Comparison of ENCODE assay signal across 8 cellular contexts in the genomic region with DNA sequence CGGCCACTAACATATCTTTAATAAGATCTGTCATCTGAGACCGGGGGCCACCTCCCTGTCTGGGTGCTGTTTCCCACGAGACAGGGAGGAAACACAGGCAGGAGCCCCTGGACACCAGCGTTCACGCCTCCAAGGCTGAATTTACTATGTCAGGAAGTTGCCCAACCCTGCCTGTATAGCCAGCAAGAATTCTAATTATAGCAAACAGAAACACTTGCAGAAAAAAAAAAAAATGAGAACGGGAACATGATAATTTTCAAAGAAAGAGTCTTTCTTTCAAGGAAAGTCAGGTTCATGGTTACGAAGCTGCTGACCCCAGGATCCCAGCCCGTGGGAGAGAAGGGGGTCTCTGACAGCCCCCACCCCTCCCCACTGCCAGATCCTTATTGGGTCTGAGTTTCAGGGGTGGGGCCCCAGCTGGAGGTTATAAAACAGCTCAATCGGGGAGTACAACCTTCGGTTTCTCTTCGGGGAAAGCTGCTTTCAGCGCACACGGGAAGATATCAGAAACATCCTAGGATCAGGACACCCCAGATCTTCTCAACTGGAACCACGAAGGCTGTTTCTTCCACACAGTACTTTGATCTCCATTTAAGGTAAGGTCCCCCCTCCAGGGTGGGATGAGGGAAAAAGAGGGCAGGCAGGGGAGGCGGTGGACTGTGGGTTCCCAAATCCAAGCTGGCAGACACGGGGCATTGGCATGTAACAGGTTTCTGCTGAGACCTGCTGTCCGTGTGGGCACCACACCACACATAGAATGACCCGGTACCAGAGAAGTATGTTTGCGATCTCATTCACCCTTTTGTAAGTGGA. TPM values are rescaled to one million over a fixed set of nuclear protein-coding genes. Genes with fewer than 3 reads are reported as not detected.
DNase-seq lines count a peak whose midpoint lies in the region; ATAC-seq and TF ChIP-seq lines count a peak whose summit lies in the region.

A gene (plus strand): TSS at position 455 of the 813 bp plus-strand sequence. CDS start 4,981 bp downstream, outside the sequence.

- DNase-seq in AG09309 (ENCODE audit: low read depth) (no peak), brain microvascular endothelial cell (peak; percentile 8), mesothelial cell of epicardium (ENCODE audit: low spot score in 2 of 2, unreplicated experiment in 2 of 2) (no peak), upper lobe of right lung (no peak), NCI-H526 treated with DMSO at 0.1 percent for 48 hours (lab: John Stamatoyannopoulos, UW) (no peak)

- peak; percentile 68 for TF ChIP-seq POLR2A in GM19099 (IDR thresholded peaks at IDR 0.05; ENCODE audit: extremely low read depth, insufficient read length, low read depth)

- H3K27me3 ChIP-seq in brain microvascular endothelial cell (replicated peaks) = no peaks in the 10 kb centered on the region
- H3K27me3 ChIP-seq in upper lobe of right lung = no peaks in the 10 kb centered on the region

- H3K36me3 Mint-ChIP-seq in IgD-negative memory B cell = peaks cover 2% of the 10 kb centered on the region
- no peaks in the 10 kb centered on the region for H3K36me3 Mint-ChIP-seq in mesothelial cell of epicardium

- H3K4me1 Mint-ChIP-seq in IgD-negative memory B cell = peaks cover 4 to 16% (median 7%) of the 10 kb centered on the region in 3 donors
- no peaks in the 10 kb centered on the region for H3K4me1 Mint-ChIP-seq in mesothelial cell of epicardium

- H3K27ac ChIP-seq in brain microvascular endothelial cell (no peak within 1 kb of the TSS), upper lobe of right lung (peak within 1 kb of the TSS; percentile 49)

- ATAC-seq in upper lobe of right lung (peak; percentile 72), HG03521 (IDR thresholded peaks at IDR 0.05; ENCODE audit: unreplicated experiment) (no peak)

- intact Hi-C loops in upper lobe of right lung (cut with DNase I) = no loop called here

- in situ Hi-C loops in brain microvascular endothelial cell (cut with HindIII; ENCODE audit: low pct_ligation_motif_present, low sequenced_read_pairs) = no loop called here

- H3K4me1 ChIP-seq in upper lobe of right lung = peaks cover 4% of the 10 kb centered on the region

- H3K27ac Mint-ChIP-seq in IgD-negative memory B cell (peak within 1 kb of the TSS in 2 of 3 donors; percentile 62 to 84), mesothelial cell of epicardium (peak within 1 kb of the TSS; percentile 23)

- no peaks in the 10 kb centered on the region for H3K9me3 ChIP-seq in upper lobe of right lung

- no peaks in the 10 kb centered on the region for H3K36me3 ChIP-seq in brain microvascular endothelial cell (replicated peaks)
- no peaks in the 10 kb centered on the region for H3K36me3 ChIP-seq in upper lobe of right lung

- peak within 1 kb of the TSS; percentile 73 to 91 (median 83) for H3K4me3 Mint-ChIP-seq in IgD-negative memory B cell
- peak within 1 kb of the TSS; percentile 28 for H3K4me3 Mint-ChIP-seq in mesothelial cell of epicardium

- peak within 1 kb of the TSS; percentile 33 for H3K4me3 ChIP-seq in AG09309 (ENCODE audit: control insufficient read depth, low read depth, low read length)
- H3K4me3 ChIP-seq in brain microvascular endothelial cell (ENCODE audit: low read depth, low read length) = no peak within 1 kb of the TSS
- H3K4me3 ChIP-seq in upper lobe of right lung = peak within 1 kb of the TSS; percentile 54

- H3K27me3 Mint-ChIP-seq in IgD-negative memory B cell = peaks cover 19% of the 10 kb centered on the region
- H3K27me3 Mint-ChIP-seq in mesothelial cell of epicardium (ENCODE audit: low read depth) = no peaks in the 10 kb centered on the region

- H3K9me3 Mint-ChIP-seq in IgD-negative memory B cell = peaks cover 0 to 4% (median 3%) of the 10 kb centered on the region in 3 donors
- H3K9me3 Mint-ChIP-seq in mesothelial cell of epicardium = peaks cover 2% of the 10 kb centered on the region

- TF ChIP-seq CTCF in AG09309 (IDR thresholded peaks at IDR 0.05; ENCODE audit: control insufficient read depth, insufficient read depth, low read depth, low read length, missing control alignments) = no peak
- TF ChIP-seq CTCF in brain microvascular endothelial cell (IDR thresholded peaks at IDR 0.05; ENCODE audit: low read depth, low read length, missing control alignments) = no peak
- TF ChIP-seq CTCF in mesothelial cell of epicardium (IDR thresholded peaks at IDR 0.05; ENCODE audit: unreplicated experiment) = no peak
- no peak for TF ChIP-seq CTCF in upper lobe of right lung (IDR thresholded peaks at IDR 0.05)

RNA-seq across cellular contexts. Expression of the gene that starts here (rescaled TPM):
- 0.66 TPM for polyA plus RNA-seq in IgD-negative memory B cell
- 0.16 to 0.20 TPM in 2 of 3 replicates, not detected in the other for total RNA-seq in mesothelial cell of epicardium
- total RNA-seq in upper lobe of right lung = 43.0 TPM

Comparison
In these comparisons a context has a peak if more than half of its experiments do, and no peak if none do; other contexts are left out.
1. RNA of the gene that starts here (total RNA-seq): 43.0 TPM in upper lobe of right lung (single experiment); 0.16 to 0.20 TPM in mesothelial cell of epicardium; every median in the first group is over 10 times any median in the second.